ENCODE assay signal across 24 cellular contexts in the genomic region with DNA sequence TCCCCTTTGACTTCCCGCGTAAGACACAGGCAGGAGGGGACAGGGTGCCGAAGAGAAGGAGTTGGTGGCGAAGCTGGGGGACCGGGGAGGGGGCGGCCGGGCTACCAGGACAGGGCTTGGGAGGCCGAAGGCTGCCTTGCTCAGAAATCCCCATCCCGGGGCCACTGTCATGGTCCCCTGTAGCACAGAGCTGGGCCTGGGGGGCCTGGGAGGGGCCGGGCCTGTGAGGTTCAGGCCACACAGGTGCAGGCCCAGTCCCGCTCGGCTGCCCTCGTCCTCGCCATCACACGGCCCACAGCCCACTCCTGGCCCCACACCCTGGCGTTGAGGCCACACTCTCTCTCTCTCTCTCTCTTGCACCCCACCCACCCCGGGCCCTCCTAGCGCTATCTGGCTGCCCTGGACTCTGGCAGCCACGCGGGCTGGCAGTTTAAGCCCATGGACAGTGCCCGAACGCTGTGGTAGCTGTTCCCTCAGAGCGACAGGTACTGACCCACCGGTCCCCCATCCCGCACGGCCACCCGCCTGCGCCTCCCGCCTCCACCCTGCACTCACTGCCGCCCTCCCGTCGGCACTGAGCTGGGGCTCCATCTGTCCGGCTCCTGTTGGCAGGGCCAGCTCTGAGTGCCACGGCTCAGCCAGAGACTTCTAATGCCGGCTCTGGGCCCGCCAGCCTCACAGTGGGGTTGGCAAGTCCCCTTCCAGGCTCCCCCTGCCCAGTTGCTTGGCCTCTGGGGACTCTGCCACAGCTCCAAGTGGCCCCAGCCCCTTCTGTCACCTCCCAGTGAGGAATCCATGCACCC. TPM values are rescaled to one million over a fixed set of nuclear protein-coding genes. Genes with fewer than 3 reads are reported as not detected.
"Had no signal": no experiment of that assay in that cellular context is flagged by ENCODE, and none has a peak within 500 bp of the region (broad histone marks: within the 10 kb centered on the region; RNA-seq: fewer than 3 reads in every experiment).

No MANE protein-coding gene starts in this region.

- H3K27me3 Mint-ChIP-seq: activated naive CD4-positive, alpha-beta T cell treated with anti-CD3 and anti-CD28 coated beads, Interleukin-2, amount 50 U/mL, for 24 hours; naive thymus-derived CD4-positive, alpha-beta T cell had no signal

- H3K27ac ChIP-seq: body of pancreas, cardiac muscle cell, heart right ventricle, left lung, sigmoid colon, suprapubic skin, tibial nerve, uterus, WERI-Rb-1 had no signal

- H3K36me3 ChIP-seq: uterus had no signal

- DNase-seq: activated CD4-positive, alpha-beta T cell treated with anti-CD3 and anti-CD28 coated beads for 1 hour; activated CD4-positive, alpha-beta T cell treated with anti-CD3 and anti-CD28 coated beads, Interleukin-2, amount 50 U/mL, for 1 hour; activated gamma-delta T cell treated with Interleukin-2 at 50 U/mL for 16 hours; activated T-cell treated with anti-CD3 and anti-CD28 coated beads, Interleukin-2, amount 50 U/mL, for 1 hour; body of pancreas; dermis blood vessel endothelial cell; effector CD8-positive, alpha-beta T cell; erythroblast; heart right ventricle; left lung; naive thymus-derived CD4-positive, alpha-beta T cell; sigmoid colon; stimulated activated CD4-positive, alpha-beta T cell treated with anti-CD3 and anti-CD28 coated beads, Interleukin-2, amount 100 ng/mL, for 48 hours; stimulated activated CD8-positive, alpha-beta memory T cell treated with anti-CD3 and anti-CD28 coated beads, Interleukin-4, amount 100 ng/mL, for 48 hours; stimulated activated naive CD4-positive, alpha-beta T cell treated with Interleukin-2 at 50 U/mL for 16 hours; uterus; WERI-Rb-1 had no signal

- H3K4me3 Mint-ChIP-seq: activated naive CD4-positive, alpha-beta T cell treated with anti-CD3 and anti-CD28 coated beads, Interleukin-2, amount 50 U/mL, for 24 hours; naive thymus-derived CD4-positive, alpha-beta T cell; neural crest cell had no signal

- H3K9me3 ChIP-seq: body of pancreas, heart right ventricle, left lung, sigmoid colon, suprapubic skin, tibial nerve, uterus had no signal

- H3K4me1 Mint-ChIP-seq: activated naive CD4-positive, alpha-beta T cell treated with anti-CD3 and anti-CD28 coated beads, Interleukin-2, amount 50 U/mL, for 24 hours; neural crest cell had no signal

- ATAC-seq: body of pancreas; heart right ventricle; left lung; naive thymus-derived CD4-positive, alpha-beta T cell had no signal

- H3K4me3 ChIP-seq: body of pancreas, cardiac muscle cell, heart right ventricle, left lung, sigmoid colon, smooth muscle cell, suprapubic skin, tibial nerve, uterus had no signal

- H3K4me1 ChIP-seq: body of pancreas, uterus had no signal

- H3K36me3 Mint-ChIP-seq: activated naive CD4-positive, alpha-beta T cell treated with anti-CD3 and anti-CD28 coated beads, Interleukin-2, amount 50 U/mL, for 24 hours had no signal

- H3K27ac Mint-ChIP-seq: activated naive CD4-positive, alpha-beta T cell treated with anti-CD3 and anti-CD28 coated beads, Interleukin-2, amount 50 U/mL, for 24 hours; naive thymus-derived CD4-positive, alpha-beta T cell had no signal

- H3K9me3 Mint-ChIP-seq: activated naive CD4-positive, alpha-beta T cell treated with anti-CD3 and anti-CD28 coated beads, Interleukin-2, amount 50 U/mL, for 24 hours; neural crest cell had no signal

- H3K4me2 ChIP-seq: smooth muscle cell had no signal

- H3K27me3 ChIP-seq: body of pancreas, cardiac muscle cell, heart right ventricle, left lung, sigmoid colon, suprapubic skin, tibial nerve, uterus had no signal

RNA-seq across cellular contexts. Expression of a gene that starts 28.2 kb away (rescaled TPM):
- total RNA-seq: body of pancreas, lung microvascular endothelial cell, neural crest cell had no signal
